ENCODE assay signal across 17 cellular contexts in the genomic region with DNA sequence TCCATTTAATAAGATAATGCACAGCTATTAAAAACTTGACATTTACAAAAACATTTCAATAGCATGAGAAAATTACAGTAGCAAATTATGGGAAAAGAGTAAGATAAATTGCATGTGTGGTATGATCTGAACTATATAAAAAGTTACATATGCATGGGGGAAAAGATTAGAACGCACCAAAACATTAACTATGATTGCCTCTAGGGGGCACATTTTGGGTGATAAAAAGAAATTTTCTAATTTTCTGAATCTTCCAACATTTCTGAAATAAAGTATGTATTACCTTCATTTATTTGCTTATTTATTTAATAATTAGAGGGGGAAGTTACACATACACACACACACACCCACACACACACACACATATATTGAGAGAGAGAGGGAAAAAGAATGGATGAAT. TPM values are rescaled to one million over a fixed set of nuclear protein-coding genes. Genes with fewer than 3 reads are reported as not detected.
DNase-seq lines count a peak whose midpoint lies in the region; ATAC-seq, FAIRE-seq and TF ChIP-seq lines count a peak whose summit lies in the region.
"Had no signal": no experiment of that assay in that cellular context is flagged by ENCODE, and none has a peak within 500 bp of the region (broad histone marks: within the 10 kb centered on the region; RNA-seq: fewer than 3 reads in every experiment).

No MANE protein-coding gene starts in this region.

- no peak for FAIRE-seq in small intestine (lab: Jason Lieb, UNC)

- no peak for ATAC-seq in RWPE2 (ENCODE audit: low read depth)
- ATAC-seq: T-helper 17 cell had no signal

- WGBS in small intestine, 3 donors: 35 to 77% (median 62%) methylated on average over 1 of the region's 1 CpG

- H3K4me1 ChIP-seq in RWPE2 (ENCODE audit: insufficient read depth, poor library complexity, severe bottlenecking) (no peaks in the 10 kb centered on the region), small intestine (ENCODE audit: control insufficient read depth in 2 of 2, insufficient read depth in 1 of 2, low read depth in 1 of 2, low read length in 1 of 2) (no peaks in the 10 kb centered on the region)
- H3K4me1 ChIP-seq: testis had no signal

- H3K4me3 ChIP-seq in RWPE2 (ENCODE audit: severe bottlenecking): no peak overlapping the region
- no peak overlapping the region for H3K4me3 ChIP-seq in fibroblast of mammary gland (ENCODE audit: control insufficient read depth, low read depth, low read length)
- no peak overlapping the region for H3K4me3 ChIP-seq in small intestine (ENCODE audit: low read depth in 1 of 2, low read length in 2 of 2)
- H3K4me3 ChIP-seq: coronary artery, testis had no signal

- TF ChIP-seq CTCF in 22Rv1 (IDR thresholded peaks at IDR 0.05) (peak; percentile 32), RWPE2 (IDR thresholded peaks at IDR 0.05; ENCODE audit: poor library complexity, severe bottlenecking) (peak; percentile 27), fibroblast of mammary gland (conservative IDR thresholded peaks at IDR 0.05; ENCODE audit: control insufficient read depth, insufficient read depth, low read depth, low read length) (peak; percentile 51)

- peak; percentile 23 for DNase-seq in GM03348 (ENCODE audit: low spot score)
- DNase-seq in RWPE2 (ENCODE audit: low spot score): no peak
- no peak for DNase-seq in fibroblast of mammary gland (ENCODE audit: low read depth)
- no peak for DNase-seq in medulla oblongata (ENCODE audit: extremely low spot score)
- DNase-seq in epidermal melanocyte (ENCODE audit: insufficient read length, low spot score): no peak
- no peak for DNase-seq in small intestine
- no peak for DNase-seq in NCI-H1436 (lab: John Stamatoyannopoulos, UW)
- DNase-seq: activated CD4-positive, alpha-beta T cell treated with anti-CD3 and anti-CD28 coated beads for 4 hours; activated naive CD8-positive, alpha-beta T cell treated with anti-CD3 and anti-CD28 coated beads for 36 hours; activated T-cell treated with anti-CD3 and anti-CD28 coated beads, Interleukin-2, amount 50 U/mL, for 1 hour; midbrain; NCI-H1436 treated with DMSO at 0.1 percent for 48 hours; NCI-H524 treated with DMSO at 0.1 percent for 48 hours; T-helper 17 cell; testis had no signal

- H3K9me3 ChIP-seq in RWPE2 (ENCODE audit: severe bottlenecking) (no peaks in the 10 kb centered on the region), small intestine (ENCODE audit: control insufficient read depth, low read depth) (no peaks in the 10 kb centered on the region)
- H3K9me3 ChIP-seq: testis had no signal

- H3K27me3 ChIP-seq in RWPE2 (ENCODE audit: insufficient read depth, poor library complexity, severe bottlenecking): no peaks in the 10 kb centered on the region
- H3K27me3 ChIP-seq in small intestine (ENCODE audit: control insufficient read depth in 2 of 2, insufficient read depth in 2 of 2, low read length in 2 of 2): no peaks in the 10 kb centered on the region
- H3K27me3 ChIP-seq: testis had no signal

- H3K36me3 ChIP-seq in RWPE2 (ENCODE audit: low read depth) (no peaks in the 10 kb centered on the region), small intestine (ENCODE audit: control insufficient read depth in 2 of 2, insufficient read depth in 2 of 2, low read length in 2 of 2) (no peaks in the 10 kb centered on the region)

- H3K27ac ChIP-seq in 22Rv1 (peak overlapping the region; percentile 40; the same call in 1 of the 2 replicates), RWPE2 (ENCODE audit: poor library complexity, severe bottlenecking) (no peak overlapping the region), small intestine (ENCODE audit: low read depth in 1 of 2, low read length in 1 of 2) (no peak overlapping the region)
- H3K27ac ChIP-seq: coronary artery, testis had no signal

RNA-seq across cellular contexts. Expression of gene KDM5C, which starts 19.6 kb away (rescaled TPM):
- polyA plus RNA-seq in small intestine: 10 to 100 TPM; 22.6 to 27.2 (median 25.7) TPM

RNA-seq across cellular contexts. Expression of gene IQSEC2, which starts 36.8 kb away (rescaled TPM):
- 10 to 100 TPM; 14.9 to 44.5 (median 32.7) TPM for polyA plus RNA-seq in small intestine
